In genomic region chr16:75281009-75281408, GRCh38 we compare ENCODE assay signal across 2 cellular contexts. TPM values are rescaled to one million over a fixed set of nuclear protein-coding genes. Genes with fewer than 3 reads are reported as not detected.
"Had no signal": no experiment of that assay in that cellular context is flagged by ENCODE, and none has a peak within 500 bp of the region (broad histone marks: within the 10 kb centered on the region; RNA-seq: fewer than 3 reads in every experiment).

No MANE protein-coding gene starts in this region.

RNA-seq across cellular contexts. Expression of gene BCAR1, which starts 29.6 kb away (rescaled TPM):
- total RNA-seq: activated CD4-positive, alpha-beta memory T cell treated with anti-CD3 and anti-CD28 coated beads, Interleukin-2, amount 10 ng/mL, durations not matched to agents 7 days and 5 days; activated naive CD8-positive, alpha-beta T cell treated with anti-CD3 and anti-CD28 coated beads, Interleukin-2, amount 10 ng/mL, durations not matched to agents 7 days and 5 days had no signal
